20 cellular contexts compared by ENCODE assay signal in genomic region chr10:129945941-129946760, GRCh38. TPM values are rescaled to one million over a fixed set of nuclear protein-coding genes. Genes with fewer than 3 reads are reported as not detected.
A peak's percentile ranks its signal among the peaks of the same experiment; 100 is the strongest.
DNase-seq lines count a peak whose midpoint lies in the region; ATAC-seq and TF ChIP-seq lines count a peak whose summit lies in the region.
"Had no signal": no experiment of that assay in that cellular context is flagged by ENCODE, and none has a peak within 500 bp of the region (broad histone marks: within the 10 kb centered on the region; RNA-seq: fewer than 3 reads in every experiment).

No MANE protein-coding gene starts in this region.

- ATAC-seq in omental fat pad (ENCODE audit: low FRiP score): no peak
- ATAC-seq: foreskin keratinocyte; stimulated activated effector memory CD8-positive, alpha-beta T cell treated with anti-CD3 and anti-CD28 coated beads, Interleukin-12 subunit alpha, Interleukin-12 subunit beta, amount 100 ng/mL, for 72 hours had no signal

- CTCF ChIA-PET in HEK293T (lab: Yijun Ruan, JAX): no interaction called here

- no peak for TF ChIP-seq CTCF in fibroblast of pulmonary artery (IDR thresholded peaks at IDR 0.05; ENCODE audit: low read length, missing control alignments)
- TF ChIP-seq CTCF in omental fat pad (IDR thresholded peaks at IDR 0.05): no peak

- peak overlapping the region; percentile 32 for H3K4me3 ChIP-seq in fibroblast of pulmonary artery (replicated peaks; ENCODE audit: low read depth, low read length)
- H3K4me3 ChIP-seq: dorsolateral prefrontal cortex had no signal

- DNase-seq in HEK293T (ENCODE audit: extremely low spot score): no peak
- peak; percentile 87 for DNase-seq in fibroblast of pulmonary artery (ENCODE audit: low read depth)
- DNase-seq in mesenteric fat pad (ENCODE audit: low spot score): peak; percentile 86
- DNase-seq in stromal cell of bone marrow (ENCODE audit: low read depth): peak; percentile 79
- no peak for DNase-seq in T1000 (lab: John Stamatoyannopoulos, UW)
- DNase-seq in SKM-1 treated with dmso at 0.1 percent for 144 hours (lab: John Stamatoyannopoulos, UW; ENCODE audit: unreplicated experiment): no peak
- no peak for DNase-seq in omental fat pad (ENCODE audit: low spot score)
- DNase-seq in COR-L47 (lab: John Stamatoyannopoulos, UW): no peak
- DNase-seq: activated effector memory CD4-positive, alpha-beta T cell treated with Interleukin-2 at 50 U/mL for 16 hours; foreskin keratinocyte; immature natural killer cell; NCI-H146; NCI-H510A; WERI-Rb-1 had no signal

- POLR2A ChIA-PET in HEK293T (lab: Yijun Ruan, JAX): no interaction called here

TF ChIP-seq in HEK293T, 16 proteins besides CTCF, POLR2A, EP300 and RAD21:
- TF ChIP-seq PKNOX1 (IDR thresholded peaks at IDR 0.05) (peak; percentile 31; the same call in 1 of the 2 replicates), SUZ12 (IDR thresholded peaks at IDR 0.05) (no peak), ZNF384 (IDR thresholded peaks at IDR 0.05) (0 out of 2 replicates have a peak, but pooled peaks have one; percentile 17), FOXM1 (IDR thresholded peaks at IDR 0.05; ENCODE audit: borderline replicate concordance) (no peak)

RNA-seq across cellular contexts. Expression of gene EBF3, which starts 17.9 kb away (rescaled TPM):
- 28.6 TPM for total RNA-seq in mesenteric fat pad
- 10 to 100 TPM in 3 of 4 donors, 1 to 10 TPM in 1; 4.0 to 50.8 (median 18.8) TPM for total RNA-seq in omental fat pad
- total RNA-seq: activated CD8-positive, alpha-beta memory T cell treated with anti-CD3 and anti-CD28 coated beads for 36 hours; B cell; mononuclear cell; OCI-LY7 had no signal

Comparison
In these comparisons a context has a peak if more than half of its experiments do, and no peak if none do; other contexts are left out.
1. DNase-seq: peak in fibroblast of pulmonary artery (single experiment), mesenteric fat pad (single experiment) and stromal cell of bone marrow (single experiment); none in HEK293T (single experiment), T1000 (single experiment), SKM-1 treated with dmso at 0.1 percent for 144 hours (single experiment), omental fat pad (single experiment) and COR-L47 (single experiment).